14 cellular contexts compared by ENCODE assay signal in genomic region chr1:153375511-153375910, GRCh38. TPM values are rescaled to one million over a fixed set of nuclear protein-coding genes. Genes with fewer than 3 reads are reported as not detected.
A peak's percentile ranks its signal among the peaks of the same experiment; 100 is the strongest.
DNase-seq lines count a peak whose midpoint lies in the region; ATAC-seq, FAIRE-seq and TF ChIP-seq lines count a peak whose summit lies in the region.
"Had no signal": no experiment of that assay in that cellular context is flagged by ENCODE, and none has a peak within 500 bp of the region (broad histone marks: within the 10 kb centered on the region; RNA-seq: fewer than 3 reads in every experiment).

S100A12 (minus strand) TSS chr1:153375621; CDS start chr1:153374592, 1,029 bp downstream.

- H3K4me3 ChIP-seq in astrocyte (ENCODE audit: insufficient read depth, low read depth, low read length): no peak within 1 kb of the TSS

- no peak within 1 kb of the TSS for H3K9ac ChIP-seq in astrocyte (ENCODE audit: low read length)

- DNase-seq in ACHN (peak; percentile 92), HT1080 (ENCODE audit: low read depth) (peak; percentile 68), astrocyte (ENCODE audit: low read depth) (peak; percentile 89), kidney tubule cell (ENCODE audit: low spot score) (peak; percentile 88), GM13976 (ENCODE audit: low spot score) (no peak)
- DNase-seq: activated T-cell treated with anti-CD3 and anti-CD28 coated beads, Interleukin-2, amount 50 U/mL, for 72 hours; NCI-H446 had no signal

- H2AFZ ChIP-seq in astrocyte (ENCODE audit: low read depth, low read length): no peak within 1 kb of the TSS

- H3K4me3 Mint-ChIP-seq in astrocyte (ENCODE audit: unreplicated experiment): no peak within 1 kb of the TSS
- no peak within 1 kb of the TSS for H3K4me3 Mint-ChIP-seq in activated T-helper 17 cell treated with anti-CD3 and anti-CD28 coated beads, Interleukin-2, amount 50 U/mL, for 72 hours
- H3K4me3 Mint-ChIP-seq: activated T-cell treated with anti-CD3 and anti-CD28 coated beads, Interleukin-2, amount 50 U/mL, for 72 hours; B cell; stimulated activated naive CD8-positive, alpha-beta T cell treated with anti-CD3 and anti-CD28 coated beads, Interleukin-15, Interleukin-2, amounts not matched to agents 100 ng/mL and 50 ng/mL, for 24 hours had no signal

- no peak within 1 kb of the TSS for H3K27ac Mint-ChIP-seq in astrocyte (ENCODE audit: unreplicated experiment)
- no peak within 1 kb of the TSS for H3K27ac Mint-ChIP-seq in activated T-helper 17 cell treated with anti-CD3 and anti-CD28 coated beads, Interleukin-2, amount 50 U/mL, for 72 hours
- H3K27ac Mint-ChIP-seq: activated T-cell treated with anti-CD3 and anti-CD28 coated beads, Interleukin-2, amount 50 U/mL, for 72 hours; B cell; stimulated activated naive CD8-positive, alpha-beta T cell treated with anti-CD3 and anti-CD28 coated beads, Interleukin-15, Interleukin-2, amounts not matched to agents 100 ng/mL and 50 ng/mL, for 24 hours had no signal

- H3K36me3 ChIP-seq in astrocyte (ENCODE audit: insufficient read depth, low read length): no peaks in the 10 kb centered on the region

- H3K36me3 Mint-ChIP-seq in astrocyte (ENCODE audit: low read depth, unreplicated experiment): no peaks in the 10 kb centered on the region
- no peaks in the 10 kb centered on the region for H3K36me3 Mint-ChIP-seq in activated T-helper 17 cell treated with anti-CD3 and anti-CD28 coated beads, Interleukin-2, amount 50 U/mL, for 72 hours (ENCODE audit: low read depth)

- H3K4me1 Mint-ChIP-seq in astrocyte (ENCODE audit: low read depth, unreplicated experiment): peaks cover 6% of the 10 kb centered on the region
- H3K4me1 Mint-ChIP-seq in activated T-helper 17 cell treated with anti-CD3 and anti-CD28 coated beads, Interleukin-2, amount 50 U/mL, for 72 hours: no peaks in the 10 kb centered on the region
- H3K4me1 Mint-ChIP-seq: B cell had no signal

- H3K79me2 ChIP-seq in astrocyte (ENCODE audit: insufficient read depth, low read length): no peaks in the 10 kb centered on the region

- H4K20me1 ChIP-seq in astrocyte (ENCODE audit: insufficient read depth, low read length): no peaks in the 10 kb centered on the region

- no peak within 1 kb of the TSS for H3K4me2 ChIP-seq in astrocyte (ENCODE audit: low read length)

- H3K27ac ChIP-seq in astrocyte (ENCODE audit: low read depth, low read length): no peak within 1 kb of the TSS

- H3K9me3 ChIP-seq in astrocyte (ENCODE audit: insufficient read depth, low read depth, low read length): peaks cover under 1% of the 10 kb centered on the region

- peaks cover 3% of the 10 kb centered on the region for H3K9me3 Mint-ChIP-seq in astrocyte (ENCODE audit: unreplicated experiment)
- H3K9me3 Mint-ChIP-seq in activated T-helper 17 cell treated with anti-CD3 and anti-CD28 coated beads, Interleukin-2, amount 50 U/mL, for 72 hours: no peaks in the 10 kb centered on the region
- H3K9me3 Mint-ChIP-seq: activated T-cell treated with anti-CD3 and anti-CD28 coated beads, Interleukin-2, amount 50 U/mL, for 72 hours; stimulated activated naive CD8-positive, alpha-beta T cell treated with anti-CD3 and anti-CD28 coated beads, Interleukin-15, Interleukin-2, amounts not matched to agents 100 ng/mL and 50 ng/mL, for 24 hours had no signal

- peaks cover 37% of the 10 kb centered on the region for H3K27me3 Mint-ChIP-seq in astrocyte (ENCODE audit: low read depth, unreplicated experiment)
- H3K27me3 Mint-ChIP-seq in activated T-helper 17 cell treated with anti-CD3 and anti-CD28 coated beads, Interleukin-2, amount 50 U/mL, for 72 hours: peaks cover 22% of the 10 kb centered on the region

- in situ Hi-C loops in ACHN (cut with HindIII; ENCODE audit: low pct_ligation_motif_present, low pct_unique_long_range_greater_than_20kb, low sequenced_read_pairs): no loop called here
- in situ Hi-C loops in GM13976 (cut with MboI; ENCODE audit: low sequenced_read_pairs, unreplicated experiment): no loop called here

- no peak for TF ChIP-seq CTCF in astrocyte (IDR thresholded peaks at IDR 0.05; ENCODE audit: insufficient read depth, low read depth, low read length)
- no peak for TF ChIP-seq CTCF in GM13976 (IDR thresholded peaks at IDR 0.05; ENCODE audit: borderline replicate concordance, control extremely low read depth, extremely low read depth, insufficient read depth, missing control alignments)

- no peaks in the 10 kb centered on the region for H3K4me1 ChIP-seq in astrocyte (ENCODE audit: insufficient read depth, low read length)

- FAIRE-seq in astrocyte (lab: Jason Lieb, UNC): no peak
- FAIRE-seq: GM12891 had no signal

- H3K27me3 ChIP-seq in astrocyte (ENCODE audit: insufficient read depth, low read length): peaks cover 3% of the 10 kb centered on the region

- ATAC-seq in activated T-helper 17 cell treated with anti-CD3 and anti-CD28 coated beads, Interleukin-2, amount 50 U/mL, for 72 hours (replicated peaks): no peak
- ATAC-seq in HG02852 (IDR thresholded peaks at IDR 0.05; ENCODE audit: unreplicated experiment) (no peak), HG03354 (IDR thresholded peaks at IDR 0.05; ENCODE audit: poor library complexity, severe bottlenecking, unreplicated experiment) (no peak)
- ATAC-seq: activated T-cell treated with anti-CD3 and anti-CD28 coated beads, Interleukin-2, amount 50 U/mL, for 72 hours had no signal

RNA-seq across cellular contexts. Expression of gene S100A12, which starts in this region (rescaled TPM):
- not detected in 2 replicates for total RNA-seq in HT1080 (2014; rRNA removed; shearing (Covaris generic))
- not detected in 2 replicates for polyA plus RNA-seq in HT1080 (2015; cell fraction: cytosol; rRNA removed)
- not detected in 2 replicates for polyA plus RNA-seq in HT1080 (2015; cell fraction: nucleus; rRNA removed)
- total RNA-seq in astrocyte: not detected in 2 replicates
- total RNA-seq in activated T-helper 17 cell treated with anti-CD3 and anti-CD28 coated beads, Interleukin-2, amount 50 U/mL, for 72 hours: not detected
- total RNA-seq: activated T-cell treated with anti-CD3 and anti-CD28 coated beads, Interleukin-2, amount 50 U/mL, for 72 hours; B cell; dermis microvascular lymphatic vessel endothelial cell had no signal

Comparison
In these comparisons a context has a peak if more than half of its experiments do, and no peak if none do; other contexts are left out.
1. Peak in DNase-seq in HT1080; RNA of the gene not detected or under 1 TPM.
2. Peak in DNase-seq in astrocyte; RNA of the gene not detected or under 1 TPM.